In genomic region chr17:81993726-81994592, GRCh38 we compare ENCODE assay signal across 1 cellular context.
TF ChIP-seq lines count a peak whose summit lies in the region.

No MANE protein-coding gene starts in this region.

TF ChIP-seq in HepG2, 621 proteins besides CTCF, POLR2A, EP300 and RAD21 (continued from another document and continues in another):
- TF ChIP-seq BRF2 (CRISPR knock-in tag; IDR thresholded peaks at IDR 0.05), result peak; percentile 82; the same call in 1 of the 2 replicates
- TF ChIP-seq ZNF30 (CRISPR knock-in tag; IDR thresholded peaks at IDR 0.05), result no peak; the same call in 1 of the 2 replicates
- no peak for TF ChIP-seq HNF1A (IDR thresholded peaks at IDR 0.05; ENCODE audit: low read depth)
- TF ChIP-seq HNF1A (CRISPR knock-in tag; IDR thresholded peaks at IDR 0.05; ENCODE audit: borderline replicate concordance), result no peak; the same call in 1 of the 2 replicates
- TF ChIP-seq IKZF1 (IDR thresholded peaks at IDR 0.05), result no peak
- TF ChIP-seq ZFP36L2 (CRISPR knock-in tag; IDR thresholded peaks at IDR 0.05), result no peak
- no peak; the same call in 1 of the 2 replicates for TF ChIP-seq KDM6A (CRISPR knock-in tag; IDR thresholded peaks at IDR 0.05; ENCODE audit: low read depth)
- peak; percentile 7; the same call in 1 of the 2 replicates for TF ChIP-seq PRMT3 (CRISPR knock-in tag; IDR thresholded peaks at IDR 0.05; ENCODE audit: borderline replicate concordance, low read depth)
- peak; percentile 37 for TF ChIP-seq ZFP90 (CRISPR knock-in tag; IDR thresholded peaks at IDR 0.05; ENCODE audit: borderline replicate concordance)
- no peak for TF ChIP-seq ISL2 (CRISPR knock-in tag; IDR thresholded peaks at IDR 0.05)
- no peak; the same call in 1 of the 2 replicates for TF ChIP-seq ZNF556 (CRISPR knock-in tag; IDR thresholded peaks at IDR 0.05; ENCODE audit: borderline replicate concordance)
- TF ChIP-seq ZBTB21 (CRISPR knock-in tag; IDR thresholded peaks at IDR 0.05), result peak; percentile 69
- no peak; the same call in 1 of the 2 replicates for TF ChIP-seq ZNF350 (CRISPR knock-in tag; IDR thresholded peaks at IDR 0.05; ENCODE audit: borderline replicate concordance, low read depth)
- peak; percentile 39 for TF ChIP-seq ZNF660 (CRISPR knock-in tag; IDR thresholded peaks at IDR 0.05; ENCODE audit: borderline replicate concordance, low read depth)
- peak; percentile 56; the same call in 1 of the 2 replicates for TF ChIP-seq HNF1B (CRISPR knock-in tag; IDR thresholded peaks at IDR 0.05)
- peak; percentile 46 for TF ChIP-seq SATB2 (CRISPR knock-in tag; IDR thresholded peaks at IDR 0.05)
- peak; percentile 39; the same call in 1 of the 2 replicates for TF ChIP-seq ZNF761 (CRISPR knock-in tag; conservative IDR thresholded peaks at IDR 0.05)
- no peak for TF ChIP-seq ZBTB46 (CRISPR knock-in tag; IDR thresholded peaks at IDR 0.05; ENCODE audit: borderline replicate concordance)
- TF ChIP-seq DR1 (CRISPR knock-in tag; IDR thresholded peaks at IDR 0.05), result peak; percentile 90
- TF ChIP-seq BCLAF1 (IDR thresholded peaks at IDR 0.05), result no peak
- TF ChIP-seq ZNF232 (CRISPR knock-in tag; IDR thresholded peaks at IDR 0.05; ENCODE audit: borderline replicate concordance), result 0 out of 2 replicates have a peak, but pooled peaks have one; percentile 8
- TF ChIP-seq IRX3 (CRISPR knock-in tag; IDR thresholded peaks at IDR 0.05; ENCODE audit: borderline replicate concordance, low read depth), result 0 out of 2 replicates have a peak, but pooled peaks have one; percentile 27
- no peak for TF ChIP-seq SP140L (CRISPR knock-in tag; IDR thresholded peaks at IDR 0.05; ENCODE audit: borderline replicate concordance)
- TF ChIP-seq TEAD3 (CRISPR knock-in tag; optimal IDR thresholded peaks at IDR 0.05; ENCODE audit: borderline replicate concordance), result no peak
- TF ChIP-seq ZSCAN9 (CRISPR knock-in tag; IDR thresholded peaks at IDR 0.05; ENCODE audit: borderline replicate concordance), result 0 out of 2 replicates have a peak, but pooled peaks have one; percentile 17
- peak; percentile 22; the same call in 1 of the 2 replicates for TF ChIP-seq KMT2A (CRISPR knock-in tag; IDR thresholded peaks at IDR 0.05)
- 0 out of 2 replicates have a peak, but pooled peaks have one; percentile 56 for TF ChIP-seq ZFY (CRISPR knock-in tag; IDR thresholded peaks at IDR 0.05)
- no peak for TF ChIP-seq ZNF383 (CRISPR knock-in tag; IDR thresholded peaks at IDR 0.05; ENCODE audit: borderline replicate concordance)
- peak; percentile 48; the same call in 1 of the 2 replicates for TF ChIP-seq ZNF329 (CRISPR knock-in tag; IDR thresholded peaks at IDR 0.05; ENCODE audit: low read depth)
- no peak for TF ChIP-seq MIXL1 (CRISPR knock-in tag; IDR thresholded peaks at IDR 0.05)
- peak; percentile 88 for TF ChIP-seq DNMT1 (CRISPR knock-in tag; IDR thresholded peaks at IDR 0.05)
- TF ChIP-seq ZNF703 (CRISPR knock-in tag; IDR thresholded peaks at IDR 0.05; ENCODE audit: borderline replicate concordance), result peak; percentile 86; the same call in 1 of the 2 replicates
- 0 out of 2 replicates have a peak, but pooled peaks have one; percentile 12 for TF ChIP-seq CREBL2 (CRISPR knock-in tag; IDR thresholded peaks at IDR 0.05; ENCODE audit: borderline replicate concordance)
- TF ChIP-seq MED8 (CRISPR knock-in tag; IDR thresholded peaks at IDR 0.05; ENCODE audit: insufficient replicate concordance), result peak; percentile 93
- TF ChIP-seq MXD1 (CRISPR knock-in tag; IDR thresholded peaks at IDR 0.05), result peak; percentile 53; the same call in 1 of the 2 replicates
- TF ChIP-seq KDM2A (CRISPR knock-in tag; IDR thresholded peaks at IDR 0.05; ENCODE audit: borderline replicate concordance, low read depth), result peak; percentile 33; the same call in 1 of the 2 replicates
- TF ChIP-seq KDM1A (CRISPR knock-in tag; IDR thresholded peaks at IDR 0.05), result no peak
- no peak; the same call in 1 of the 2 replicates for TF ChIP-seq ZNF740 (CRISPR knock-in tag; IDR thresholded peaks at IDR 0.05)
- TF ChIP-seq KAT2B (IDR thresholded peaks at IDR 0.05; ENCODE audit: borderline replicate concordance, low read depth, low read length), result no peak
- peak; percentile 27 for TF ChIP-seq SP4 (CRISPR knock-in tag; IDR thresholded peaks at IDR 0.05)
- TF ChIP-seq BATF2 (CRISPR knock-in tag; IDR thresholded peaks at IDR 0.05), result peak; percentile 15; the same call in 1 of the 2 replicates
- TF ChIP-seq ZNF572 (CRISPR knock-in tag; IDR thresholded peaks at IDR 0.05), result 0 out of 2 replicates have a peak, but pooled peaks have one; percentile 13
- TF ChIP-seq PHF8 (CRISPR knock-in tag; IDR thresholded peaks at IDR 0.05), result no peak
- no peak for TF ChIP-seq ZNF33A (CRISPR knock-in tag; IDR thresholded peaks at IDR 0.05; ENCODE audit: borderline replicate concordance)
- no peak for TF ChIP-seq LCORL (IDR thresholded peaks at IDR 0.05)
- 0 out of 2 replicates have a peak, but pooled peaks have one; percentile 55 for TF ChIP-seq LCORL (CRISPR knock-in tag; IDR thresholded peaks at IDR 0.05)
- TF ChIP-seq HBP1 (CRISPR knock-in tag; IDR thresholded peaks at IDR 0.05; ENCODE audit: low read depth), result no peak
- TF ChIP-seq IRF9 (CRISPR knock-in tag; IDR thresholded peaks at IDR 0.05; ENCODE audit: borderline replicate concordance), result peak; percentile 56; the same call in 1 of the 2 replicates
